1 cellular context compared by ENCODE assay signal in genomic region chr2:105909215-105909614, GRCh38.
TF ChIP-seq lines count a peak whose summit lies in the region.

No MANE protein-coding gene starts in this region.

TF ChIP-seq in H1, 55 proteins besides CTCF, POLR2A, EP300 and RAD21 (continued from another document):
- no peak for TF ChIP-seq ATF2 (IDR thresholded peaks at IDR 0.05; ENCODE audit: low read length)
- TF ChIP-seq POLR2AphosphoS5 (IDR thresholded peaks at IDR 0.05; ENCODE audit: low read depth, low read length) = no peak
- no peak for TF ChIP-seq CTBP2 (IDR thresholded peaks at IDR 0.05; ENCODE audit: borderline replicate concordance, insufficient read depth, insufficient read length, low read length)
- no peak for TF ChIP-seq SP2 (IDR thresholded peaks at IDR 0.05; ENCODE audit: low read length)
- no peak for TF ChIP-seq NRF1 (IDR thresholded peaks at IDR 0.05; ENCODE audit: low read depth, low read length)
- no peak for TF ChIP-seq POU5F1 (IDR thresholded peaks at IDR 0.05; ENCODE audit: low read depth, low read length)
- no peak for TF ChIP-seq HDAC6 (IDR thresholded peaks at IDR 0.05; ENCODE audit: low read depth, low read length)
- TF ChIP-seq TBP (IDR thresholded peaks at IDR 0.05; ENCODE audit: low read depth, low read length) = no peak
- no peak for TF ChIP-seq TAF7 (optimal IDR thresholded peaks at IDR 0.05; ENCODE audit: borderline replicate concordance, low read depth, low read length)
- TF ChIP-seq SRF (IDR thresholded peaks at IDR 0.05; ENCODE audit: low read depth, low read length) = no peak
